In the genomic region with DNA sequence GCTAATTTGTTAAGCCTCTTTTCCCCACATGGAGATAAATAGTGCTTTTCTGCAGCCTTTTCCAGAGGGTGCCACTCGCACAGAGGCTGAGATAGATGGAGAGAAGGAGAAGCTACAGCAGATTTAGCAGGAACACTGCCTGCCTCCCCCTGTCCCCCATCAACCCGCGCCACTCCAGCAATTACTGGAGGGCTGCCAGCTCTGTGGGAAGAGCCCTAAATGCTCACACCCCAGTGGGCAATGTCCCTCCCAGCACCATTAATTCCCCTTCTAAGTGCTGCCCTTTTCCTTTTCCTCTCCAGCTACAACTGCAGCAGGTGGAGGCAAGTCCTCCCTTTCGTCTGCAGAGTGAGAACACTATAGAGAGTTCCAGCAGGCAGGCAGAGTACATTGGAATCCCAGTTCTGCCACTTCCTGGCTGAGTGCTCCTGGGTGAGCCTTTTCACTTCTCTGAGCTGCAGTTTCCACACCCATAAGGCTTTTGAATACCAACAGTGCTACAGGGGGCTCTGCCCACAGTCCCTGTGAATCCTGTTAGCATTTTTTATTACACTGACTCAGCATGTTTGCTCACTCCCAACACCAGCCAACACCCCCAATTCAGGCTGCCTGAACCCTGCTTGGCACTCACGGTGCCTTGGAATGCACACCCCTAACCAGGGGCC, we compare ENCODE assay signal across 21 cellular contexts.
DNase-seq lines count a peak whose midpoint lies in the region; ATAC-seq and TF ChIP-seq lines count a peak whose summit lies in the region.
"Had no signal": no experiment of that assay in that cellular context is flagged by ENCODE, and none has a peak within 500 bp of the region (broad histone marks: within the 10 kb centered on the region; RNA-seq: fewer than 3 reads in every experiment).

No MANE protein-coding gene starts in this region.

- H3K9ac ChIP-seq in mesendoderm (ENCODE audit: low read length): no peak overlapping the region

- H2BK5ac ChIP-seq in mesendoderm (ENCODE audit: low read length): no peak overlapping the region

- H3K27ac ChIP-seq in mesendoderm (ENCODE audit: low read depth, low read length): no peak overlapping the region
- H3K27ac ChIP-seq: tibial artery had no signal

- no peak for TF ChIP-seq CTCF in GM10266 (IDR thresholded peaks at IDR 0.05; ENCODE audit: control insufficient read depth, insufficient read depth, low read depth, missing control alignments)

- H2AK5ac ChIP-seq in mesendoderm (ENCODE audit: low read length): no peak overlapping the region

- peaks cover 10% of the 10 kb centered on the region for H3K4me1 ChIP-seq in mesendoderm (ENCODE audit: control insufficient read depth, low read depth, low read length)

- ATAC-seq in GM18868 (IDR thresholded peaks at IDR 0.05; ENCODE audit: unreplicated experiment): no peak
- no peak for ATAC-seq in left lobe of liver
- ATAC-seq: esophagus mucosa had no signal

- no peaks in the 10 kb centered on the region for H3K27me3 ChIP-seq in mesendoderm (ENCODE audit: insufficient read depth, low read length, poor library complexity)
- H3K27me3 ChIP-seq: tibial artery had no signal

- DNase-seq in COR-L47 (lab: John Stamatoyannopoulos, UW) (peak; percentile 48), HT-29 (ENCODE audit: low spot score) (peak; percentile 3), NCI-H748 treated with DMSO at 0.1 percent for 48 hours (lab: John Stamatoyannopoulos, UW) (peak; percentile 15), mesendoderm (peak; percentile 41), GM10266 (ENCODE audit: extremely low spot score) (no peak), left lobe of liver (ENCODE audit: low spot score) (no peak)
- DNase-seq: activated CD4-positive, CD25-positive, alpha-beta regulatory T cell; activated naive CD4-positive, alpha-beta T cell; CD4-positive, alpha-beta T cell; dermis blood vessel endothelial cell; GF-D8; HFFc6; islet precursor cell; NCI-H1930; occipital lobe; Right ventricle myocardium superior; stimulated activated CD4-positive, alpha-beta T cell treated with anti-CD3 and anti-CD28 coated beads, Interleukin-4, amount 100 ng/mL, for 4 hours; T-helper 2 cell; tibial artery had no signal

- H2BK120ac ChIP-seq in mesendoderm (ENCODE audit: low read depth, low read length): no peak overlapping the region

- no peak overlapping the region for H3K4me3 ChIP-seq in mesendoderm (ENCODE audit: low read length)
- H3K4me3 ChIP-seq: tibial artery had no signal

- no peak overlapping the region for H3K4ac ChIP-seq in mesendoderm (ENCODE audit: low read depth, low read length)

- H4K8ac ChIP-seq in mesendoderm (ENCODE audit: low read depth, low read length): no peak overlapping the region

- no CpG with 5 or more reads among the region's 5 CpGs for WGBS in mesendoderm (ENCODE audit: extremely low coverage, insufficient coverage, low lambda C conversion rate)

- no peak overlapping the region for H2BK15ac ChIP-seq in mesendoderm (replicated peaks; ENCODE audit: low read depth)

- H4K5ac ChIP-seq in mesendoderm (ENCODE audit: low read length): no peak overlapping the region

- no peaks in the 10 kb centered on the region for H3K79me1 ChIP-seq in mesendoderm (ENCODE audit: low read length)

- no peaks in the 10 kb centered on the region for H3K79me2 ChIP-seq in mesendoderm (ENCODE audit: control insufficient read depth, insufficient read depth, low read length)

- no peak overlapping the region for H3K23ac ChIP-seq in mesendoderm (ENCODE audit: low read length)

- H3K56ac ChIP-seq in mesendoderm (ENCODE audit: low read length): no peak overlapping the region

- H3K36me3 ChIP-seq in mesendoderm (ENCODE audit: control insufficient read depth, insufficient read depth, low read length): no peaks in the 10 kb centered on the region
- H3K36me3 ChIP-seq: tibial artery had no signal

- no peak overlapping the region for H3K4me2 ChIP-seq in mesendoderm (ENCODE audit: low read length)

- H3K18ac ChIP-seq in mesendoderm (ENCODE audit: low read length): no peak overlapping the region

Comparison
In these comparisons a context has a peak if more than half of its experiments do, and no peak if none do; other contexts are left out.
1. DNase-seq: peak in COR-L47 (single experiment), HT-29 (single experiment), NCI-H748 treated with DMSO at 0.1 percent for 48 hours (single experiment) and mesendoderm (single experiment); none in GM10266 (single experiment) and left lobe of liver (single experiment).